20 cellular contexts compared by ENCODE assay signal in the genomic region with DNA sequence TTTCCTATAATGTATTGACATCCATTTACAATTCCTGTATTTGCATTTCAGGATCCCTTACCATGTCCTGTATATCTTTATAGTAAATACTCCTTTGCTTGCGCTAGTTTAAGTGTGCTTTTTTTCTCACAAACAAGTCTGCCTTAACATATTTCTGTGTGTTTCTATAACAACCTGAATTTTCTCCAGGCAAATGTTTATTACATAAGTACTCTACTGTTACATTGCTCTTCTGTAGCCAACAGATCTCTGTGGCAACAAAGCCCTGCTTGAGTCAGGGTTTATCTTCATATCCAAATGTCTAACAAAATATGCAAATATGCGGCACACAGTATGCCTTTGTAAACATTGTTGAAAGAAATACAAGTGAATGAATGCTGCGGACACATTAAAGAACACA.
"Had no signal": no experiment of that assay in that cellular context is flagged by ENCODE, and none has a peak within 500 bp of the region (broad histone marks: within the 10 kb centered on the region; RNA-seq: fewer than 3 reads in every experiment).

No MANE protein-coding gene starts in this region.

- H3K36me3 ChIP-seq: breast epithelium, esophagus squamous epithelium, gastroesophageal sphincter, heart right ventricle, neural progenitor cell had no signal

- H3K9me3 ChIP-seq: breast epithelium, esophagus squamous epithelium, gastroesophageal sphincter, heart right ventricle, psoas muscle, testis had no signal

- DNase-seq: activated CD4-positive, alpha-beta memory T cell treated with anti-CD3 and anti-CD28 coated beads for 36 hours; activated CD4-positive, alpha-beta T cell treated with anti-CD3 and anti-CD28 coated beads for 36 hours; activated naive CD8-positive, alpha-beta T cell treated with anti-CD3 and anti-CD28 coated beads for 36 hours; activated T-cell treated with anti-CD3 and anti-CD28 coated beads for 4 hours; cerebellar nuclear complex; dermis blood vessel endothelial cell; effector memory CD8-positive, alpha-beta T cell; esophagus squamous epithelium; heart right ventricle; naive thymus-derived CD4-positive, alpha-beta T cell; psoas muscle; right cardiac atrium; stimulated activated CD4-positive, alpha-beta T cell treated with anti-CD3 and anti-CD28 coated beads, Interleukin-15, amount 100 ng/mL, for 24 hours; stimulated activated CD4-positive, alpha-beta T cell treated with anti-CD3 and anti-CD28 coated beads, Interleukin-2, amount 100 ng/mL, for 48 hours; stimulated activated naive CD8-positive, alpha-beta T cell treated with anti-CD3 and anti-CD28 coated beads, Interleukin-15, amount 100 ng/mL, for 72 hours; testis had no signal

- H3K4me3 ChIP-seq: breast epithelium, esophagus squamous epithelium, gastroesophageal sphincter, heart right ventricle, neural progenitor cell, psoas muscle, testis had no signal

- H3K27me3 ChIP-seq: esophagus squamous epithelium, gastroesophageal sphincter, heart right ventricle, neural progenitor cell, testis had no signal

- H3K4me1 ChIP-seq: breast epithelium, esophagus squamous epithelium, heart right ventricle, neural progenitor cell, psoas muscle, testis had no signal

- FAIRE-seq: TTC549 had no signal

- H3K27ac ChIP-seq: breast epithelium, esophagus squamous epithelium, gastroesophageal sphincter, heart right ventricle, neural progenitor cell, psoas muscle, testis had no signal
